Comparison of ENCODE assay signal across 32 cellular contexts in the genomic region with DNA sequence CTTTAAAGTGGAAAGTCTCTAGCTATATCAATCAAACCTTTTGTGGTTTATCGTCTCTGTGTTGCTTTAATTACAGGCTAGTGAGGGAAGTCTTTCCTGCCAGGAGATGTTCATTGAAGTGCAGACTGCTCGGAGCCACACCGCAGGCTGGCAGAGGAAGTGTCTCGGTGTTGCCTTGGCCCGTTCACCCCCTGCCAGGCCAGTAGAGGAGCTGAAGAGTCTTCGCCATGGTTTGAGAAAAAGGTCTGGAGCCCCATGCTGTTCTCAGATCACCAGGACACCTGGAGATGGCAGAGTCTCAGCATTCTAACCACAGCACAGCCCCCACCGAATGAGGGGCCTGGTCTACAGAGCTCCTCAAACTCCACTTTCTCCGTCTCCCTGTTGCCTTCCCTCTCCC.
"Had no signal": no experiment of that assay in that cellular context is flagged by ENCODE, and none has a peak within 500 bp of the region (broad histone marks: within the 10 kb centered on the region; RNA-seq: fewer than 3 reads in every experiment).

No MANE protein-coding gene starts in this region.

- H3K27ac ChIP-seq: adrenal gland, body of pancreas, cardiac muscle cell, colonic mucosa, neural progenitor cell, right atrium auricular region, stomach, tibial artery, upper lobe of right lung, VCaP had no signal

- H2AFZ ChIP-seq: neural progenitor cell had no signal

- FAIRE-seq: kidney, TTC549 had no signal

- H3K4me2 ChIP-seq: neural progenitor cell, smooth muscle cell had no signal

- DNase-seq: activated CD4-positive, alpha-beta T cell treated with anti-CD3 and anti-CD28 coated beads for 48 hours; activated CD4-positive, alpha-beta T cell treated with anti-CD3 and anti-CD28 coated beads, Interleukin-2, amount 50 U/mL, for 48 hours; activated CD8-positive, alpha-beta memory T cell treated with anti-CD3 and anti-CD28 coated beads for 24 hours; activated effector memory CD4-positive, alpha-beta T cell treated with anti-CD3 and anti-CD28 coated beads, Interleukin-2, amount 50 U/mL, for 16 hours; activated naive CD4-positive, alpha-beta T cell treated with anti-CD3 and anti-CD28 coated beads for 36 hours; activated naive CD8-positive, alpha-beta T cell treated with anti-CD3 and anti-CD28 coated beads for 36 hours; activated T-cell treated with anti-CD3 and anti-CD28 coated beads, Interleukin-2, amount 50 U/mL, for 1 hour; adrenal gland; aorta; body of pancreas; cerebellar nuclear complex; colonic mucosa; foreskin fibroblast; head of caudate nucleus; hippocampal formation; kidney; left colon; midbrain; naive thymus-derived CD4-positive, alpha-beta T cell; stimulated activated CD4-positive, alpha-beta T cell treated with anti-CD3 and anti-CD28 coated beads, Interleukin-1b, Interleukin-23, amount 100 ng/mL, for 48 hours; stimulated activated CD4-positive, alpha-beta T cell treated with anti-CD3 and anti-CD28 coated beads, Interleukin-4, amount 100 ng/mL, for 4 hours; stimulated activated CD8-positive, alpha-beta memory T cell treated with anti-CD3 and anti-CD28 coated beads, Interleukin-4, amount 100 ng/mL, for 48 hours; stomach; T-helper 9 cell; tibial artery; upper lobe of right lung had no signal

- H3K9me3 ChIP-seq: adrenal gland, body of pancreas, colonic mucosa, right atrium auricular region, stomach, tibial artery, upper lobe of right lung had no signal

- H3K36me3 ChIP-seq: adrenal gland, cardiac muscle cell, colonic mucosa, neural progenitor cell, right atrium auricular region, stomach, tibial artery, upper lobe of right lung had no signal

- H3K27me3 ChIP-seq: adrenal gland, body of pancreas, cardiac muscle cell, colonic mucosa, neural progenitor cell, right atrium auricular region, stomach, tibial artery, upper lobe of right lung had no signal

- H3K9ac ChIP-seq: neural progenitor cell had no signal

- H3K4me3 ChIP-seq: adrenal gland, body of pancreas, cardiac muscle cell, colonic mucosa, neural progenitor cell, right atrium auricular region, smooth muscle cell, stomach, tibial artery, upper lobe of right lung had no signal

- H3K4me1 ChIP-seq: adrenal gland, colonic mucosa, neural progenitor cell, right atrium auricular region, tibial artery, upper lobe of right lung had no signal
